ENCODE assay signal across 36 cellular contexts in genomic region chr9:116080561-116080960, GRCh38.
"Had no signal": no experiment of that assay in that cellular context is flagged by ENCODE, and none has a peak within 500 bp of the region (broad histone marks: within the 10 kb centered on the region; RNA-seq: fewer than 3 reads in every experiment).

No MANE protein-coding gene starts in this region.

- H3K36me3 ChIP-seq: adrenal gland, cardiac muscle cell, esophagus squamous epithelium, WERI-Rb-1 had no signal

- H3K27me3 Mint-ChIP-seq: activated CD4-positive, alpha-beta memory T cell treated with anti-CD3 and anti-CD28 coated beads for 36 hours; activated CD4-positive, alpha-beta T cell treated with anti-CD3 and anti-CD28 coated beads for 36 hours; activated CD4-positive, alpha-beta T cell treated with anti-CD3 and anti-CD28 coated beads, Interleukin-2, amount 10 ng/mL, durations not matched to agents 24 days and 14 days; activated CD8-positive, alpha-beta memory T cell treated with anti-CD3 and anti-CD28 coated beads, Interleukin-2, amount 10 ng/mL, durations not matched to agents 7 days and 5 days; activated naive CD4-positive, alpha-beta T cell treated with anti-CD3 and anti-CD28 coated beads, Interleukin-2, amount 50 U/mL, for 24 hours; activated naive CD8-positive, alpha-beta T cell treated with anti-CD3 and anti-CD28 coated beads, Interleukin-2, amount 50 U/mL, for 24 hours; dendritic cell treated with granulocyte-macrophage colony-stimulating factor and Interleukin-4, amounts not matched to agents 40 ng/mL and 50 ng/mL, for 4 days; effector memory CD8-positive, alpha-beta T cell; T-helper 17 cell had no signal

- H3K4me1 ChIP-seq: adrenal gland, body of pancreas had no signal

- H3K9me3 ChIP-seq: adrenal gland, body of pancreas, esophagus squamous epithelium had no signal

- H3K36me3 Mint-ChIP-seq: activated CD4-positive, alpha-beta memory T cell treated with anti-CD3 and anti-CD28 coated beads for 36 hours; activated CD8-positive, alpha-beta memory T cell treated with anti-CD3 and anti-CD28 coated beads, Interleukin-2, amount 10 ng/mL, durations not matched to agents 7 days and 5 days; activated naive CD4-positive, alpha-beta T cell treated with anti-CD3 and anti-CD28 coated beads, Interleukin-2, amount 50 U/mL, for 24 hours; activated naive CD8-positive, alpha-beta T cell treated with anti-CD3 and anti-CD28 coated beads for 36 hours had no signal

- ATAC-seq: activated CD4-positive, alpha-beta T cell treated with anti-CD3 and anti-CD28 coated beads for 36 hours; activated CD8-positive, alpha-beta memory T cell treated with anti-CD3 and anti-CD28 coated beads, Interleukin-2, amount 10 ng/mL, durations not matched to agents 7 days and 5 days; activated CD8-positive, alpha-beta T cell treated with anti-CD3 and anti-CD28 coated beads, Interleukin-2, amount 10 ng/mL, durations not matched to agents 7 days and 5 days; activated naive CD8-positive, alpha-beta T cell treated with anti-CD3 and anti-CD28 coated beads, Interleukin-2, amount 50 U/mL, for 24 hours; body of pancreas; effector memory CD8-positive, alpha-beta T cell; T-helper 17 cell had no signal

- H3K4me3 ChIP-seq: adrenal gland, body of pancreas, cardiac muscle cell, coronary artery, esophagus squamous epithelium had no signal

- H3K4me3 Mint-ChIP-seq: activated CD4-positive, alpha-beta memory T cell treated with anti-CD3 and anti-CD28 coated beads for 36 hours; activated CD4-positive, alpha-beta T cell treated with anti-CD3 and anti-CD28 coated beads for 36 hours; activated CD4-positive, alpha-beta T cell treated with anti-CD3 and anti-CD28 coated beads, Interleukin-2, amount 10 ng/mL, durations not matched to agents 24 days and 14 days; activated CD8-positive, alpha-beta memory T cell treated with anti-CD3 and anti-CD28 coated beads, Interleukin-2, amount 10 ng/mL, durations not matched to agents 7 days and 5 days; activated CD8-positive, alpha-beta T cell treated with anti-CD3 and anti-CD28 coated beads, Interleukin-2, amount 10 ng/mL, durations not matched to agents 7 days and 5 days; activated naive CD4-positive, alpha-beta T cell treated with anti-CD3 and anti-CD28 coated beads for 36 hours; activated naive CD4-positive, alpha-beta T cell treated with anti-CD3 and anti-CD28 coated beads, Interleukin-2, amount 50 U/mL, for 24 hours; activated naive CD8-positive, alpha-beta T cell treated with anti-CD3 and anti-CD28 coated beads for 36 hours; activated naive CD8-positive, alpha-beta T cell treated with anti-CD3 and anti-CD28 coated beads, Interleukin-2, amount 50 U/mL, for 24 hours; activated T-helper 1 cell treated with anti-CD3 and anti-CD28 coated beads, Interleukin-12 subunit alpha, Interleukin-12 subunit beta, Interleukin-2, Interleukin-4 antibody, amounts not matched to agents 30 ng/mL and 10 ng/mL and 1 ng/mL, durations not matched to agents 14 hours and 24 hours and 36 hours; dendritic cell treated with granulocyte-macrophage colony-stimulating factor and Interleukin-4, amounts not matched to agents 40 ng/mL and 50 ng/mL, for 4 days; effector memory CD8-positive, alpha-beta T cell; T-helper 17 cell; T-helper 2 cell treated with Interferon-gamma antibody and Interleukin-4, amounts not matched to agents 5 μg/mL and 100 μg/mL, for 36 hours had no signal

- H3K4me1 Mint-ChIP-seq: activated CD4-positive, alpha-beta T cell treated with anti-CD3 and anti-CD28 coated beads for 36 hours; activated CD4-positive, alpha-beta T cell treated with anti-CD3 and anti-CD28 coated beads, Interleukin-2, amount 10 ng/mL, durations not matched to agents 24 days and 14 days; activated CD8-positive, alpha-beta memory T cell treated with anti-CD3 and anti-CD28 coated beads, Interleukin-2, amount 10 ng/mL, durations not matched to agents 7 days and 5 days; activated naive CD4-positive, alpha-beta T cell treated with anti-CD3 and anti-CD28 coated beads, Interleukin-2, amount 50 U/mL, for 24 hours; activated naive CD8-positive, alpha-beta T cell treated with anti-CD3 and anti-CD28 coated beads for 36 hours; activated naive CD8-positive, alpha-beta T cell treated with anti-CD3 and anti-CD28 coated beads, Interleukin-2, amount 50 U/mL, for 24 hours; T-helper 17 cell had no signal

- H3K27ac Mint-ChIP-seq: activated CD4-positive, alpha-beta memory T cell treated with anti-CD3 and anti-CD28 coated beads for 36 hours; activated CD4-positive, alpha-beta T cell treated with anti-CD3 and anti-CD28 coated beads for 36 hours; activated CD4-positive, alpha-beta T cell treated with anti-CD3 and anti-CD28 coated beads, Interleukin-2, amount 10 ng/mL, durations not matched to agents 24 days and 14 days; activated CD8-positive, alpha-beta memory T cell treated with anti-CD3 and anti-CD28 coated beads, Interleukin-2, amount 10 ng/mL, durations not matched to agents 7 days and 5 days; activated CD8-positive, alpha-beta T cell treated with anti-CD3 and anti-CD28 coated beads, Interleukin-2, amount 10 ng/mL, durations not matched to agents 7 days and 5 days; activated naive CD4-positive, alpha-beta T cell treated with anti-CD3 and anti-CD28 coated beads for 36 hours; activated naive CD4-positive, alpha-beta T cell treated with anti-CD3 and anti-CD28 coated beads, Interleukin-2, amount 50 U/mL, for 24 hours; activated naive CD8-positive, alpha-beta T cell treated with anti-CD3 and anti-CD28 coated beads for 36 hours; activated naive CD8-positive, alpha-beta T cell treated with anti-CD3 and anti-CD28 coated beads, Interleukin-2, amount 50 U/mL, for 24 hours; activated T-helper 1 cell treated with anti-CD3 and anti-CD28 coated beads, Interleukin-12 subunit alpha, Interleukin-12 subunit beta, Interleukin-2, Interleukin-4 antibody, amounts not matched to agents 30 ng/mL and 10 ng/mL and 1 ng/mL, durations not matched to agents 14 hours and 24 hours and 36 hours; activated T-helper 2 cell treated with anti-CD3 and anti-CD28 coated beads, Interferon-gamma antibody, Interleukin-2, Interleukin-4, amounts not matched to agents 10 μg/mL and 5 μg/mL and 100 μg/mL, durations not matched to agents 14 hours and 24 hours and 36 hours; dendritic cell treated with granulocyte-macrophage colony-stimulating factor and Interleukin-4, amounts not matched to agents 40 ng/mL and 50 ng/mL, for 4 days; effector memory CD8-positive, alpha-beta T cell; T-helper 17 cell; T-helper 2 cell treated with Interferon-gamma antibody and Interleukin-4, amounts not matched to agents 5 μg/mL and 100 μg/mL, for 36 hours had no signal

- DNase-seq: activated CD4-positive, alpha-beta memory T cell treated with anti-CD3 and anti-CD28 coated beads for 36 hours; activated CD4-positive, alpha-beta T cell treated with anti-CD3 and anti-CD28 coated beads for 36 hours; activated CD4-positive, alpha-beta T cell treated with anti-CD3 and anti-CD28 coated beads, Interleukin-2, amount 10 ng/mL, durations not matched to agents 24 days and 14 days; activated CD4-positive, CD25-positive, alpha-beta regulatory T cell; activated CD4-positive, CD25-positive, alpha-beta regulatory T cell treated with anti-CD3 and anti-CD28 coated beads, Interleukin-2, amount 50 U/mL, for 72 hours; activated CD8-positive, alpha-beta memory T cell treated with anti-CD3 and anti-CD28 coated beads, Interleukin-2, amount 10 ng/mL, durations not matched to agents 7 days and 5 days; activated CD8-positive, alpha-beta memory T cell treated with anti-CD3 and anti-CD28 coated beads, Interleukin-2, amount 50 U/mL, for 4 hours; activated CD8-positive, alpha-beta T cell treated with anti-CD3 and anti-CD28 coated beads, Interleukin-2, amount 10 ng/mL, durations not matched to agents 7 days and 5 days; activated effector memory CD4-positive, alpha-beta T cell treated with anti-CD3 and anti-CD28 coated beads, Interleukin-2, amount 50 U/mL, for 16 hours; activated naive CD4-positive, alpha-beta T cell treated with anti-CD3 and anti-CD28 coated beads for 36 hours; activated naive CD8-positive, alpha-beta T cell treated with anti-CD3 and anti-CD28 coated beads for 36 hours; activated naive CD8-positive, alpha-beta T cell treated with anti-CD3 and anti-CD28 coated beads, Interleukin-2, amount 50 U/mL, for 24 hours; activated T-cell treated with anti-CD3 and anti-CD28 coated beads, Interleukin-2, amount 50 U/mL, for 1 hour; activated T-cell treated with anti-CD3 and anti-CD28 coated beads, Interleukin-2, amount 50 U/mL, for 48 hours; adrenal gland; amygdala; aorta; body of pancreas; central memory CD4-positive, alpha-beta T cell; cerebellar nuclear complex; effector CD4-positive, alpha-beta T cell; effector memory CD8-positive, alpha-beta T cell; esophagus squamous epithelium; head of caudate nucleus; T-helper 1 cell; T-helper 17 cell; T1000; WERI-Rb-1 had no signal

- H3K9me3 Mint-ChIP-seq: activated CD4-positive, alpha-beta memory T cell treated with anti-CD3 and anti-CD28 coated beads for 36 hours; activated CD4-positive, alpha-beta T cell treated with anti-CD3 and anti-CD28 coated beads, Interleukin-2, amount 10 ng/mL, durations not matched to agents 24 days and 14 days; activated naive CD4-positive, alpha-beta T cell treated with anti-CD3 and anti-CD28 coated beads for 36 hours; activated naive CD4-positive, alpha-beta T cell treated with anti-CD3 and anti-CD28 coated beads, Interleukin-2, amount 50 U/mL, for 24 hours; activated naive CD8-positive, alpha-beta T cell treated with anti-CD3 and anti-CD28 coated beads for 36 hours; activated naive CD8-positive, alpha-beta T cell treated with anti-CD3 and anti-CD28 coated beads, Interleukin-2, amount 50 U/mL, for 24 hours; activated T-helper 1 cell treated with anti-CD3 and anti-CD28 coated beads, Interleukin-12 subunit alpha, Interleukin-12 subunit beta, Interleukin-2, Interleukin-4 antibody, amounts not matched to agents 30 ng/mL and 10 ng/mL and 1 ng/mL, durations not matched to agents 14 hours and 24 hours and 36 hours; activated T-helper 2 cell treated with anti-CD3 and anti-CD28 coated beads, Interferon-gamma antibody, Interleukin-2, Interleukin-4, amounts not matched to agents 10 μg/mL and 5 μg/mL and 100 μg/mL, durations not matched to agents 14 hours and 24 hours and 36 hours; dendritic cell treated with granulocyte-macrophage colony-stimulating factor and Interleukin-4, amounts not matched to agents 40 ng/mL and 50 ng/mL, for 4 days; effector memory CD8-positive, alpha-beta T cell; T-helper 2 cell treated with Interferon-gamma antibody and Interleukin-4, amounts not matched to agents 5 μg/mL and 100 μg/mL, for 36 hours had no signal

- H3K27me3 ChIP-seq: adrenal gland, body of pancreas, cardiac muscle cell, esophagus squamous epithelium had no signal

- H3K27ac ChIP-seq: adrenal gland, body of pancreas, cardiac muscle cell, coronary artery, epithelial cell of prostate, esophagus squamous epithelium, WERI-Rb-1 had no signal
